Comparison of ENCODE assay signal across 7 cellular contexts in genomic region chr14:22887990-22888378, GRCh38. TPM values are rescaled to one million over a fixed set of nuclear protein-coding genes. Genes with fewer than 3 reads are reported as not detected.
DNase-seq lines count a peak whose midpoint lies in the region; ATAC-seq and TF ChIP-seq lines count a peak whose summit lies in the region.

No MANE protein-coding gene starts in this region.

- TF ChIP-seq CTCF in fibroblast of pulmonary artery (IDR thresholded peaks at IDR 0.05; ENCODE audit: low read length, missing control alignments), result no peak

- peaks cover 13% of the 10 kb centered on the region for H3K36me3 Mint-ChIP-seq in activated CD4-positive, alpha-beta T cell treated with anti-CD3 and anti-CD28 coated beads, Interleukin-2, amount 10 ng/mL, durations not matched to agents 24 days and 14 days (ENCODE audit: low read depth)

- in situ Hi-C loops in HAP-1 (cut with MboI; ENCODE audit: low sequenced_read_pairs), result no loop called here

- H3K9me3 Mint-ChIP-seq in activated CD4-positive, alpha-beta T cell treated with anti-CD3 and anti-CD28 coated beads, Interleukin-2, amount 10 ng/mL, durations not matched to agents 24 days and 14 days, result no peaks in the 10 kb centered on the region

- peak; percentile 57 for TF ChIP-seq POLR2A in GM19193 (IDR thresholded peaks at IDR 0.05; ENCODE audit: extremely low read depth, insufficient read depth, insufficient read length)

- peak; percentile 73 for DNase-seq in activated CD4-positive, alpha-beta T cell treated with anti-CD3 and anti-CD28 coated beads, Interleukin-2, amount 10 ng/mL, durations not matched to agents 24 days and 14 days
- no peak for DNase-seq in fibroblast of pulmonary artery (ENCODE audit: low read depth)
- DNase-seq in stimulated activated CD4-positive, alpha-beta T cell treated with anti-CD3 and anti-CD28 coated beads, TNF-alpha, amount 100 ng/mL, for 4 hours (ENCODE audit: low read depth in 3 of 3), result peak; percentile 43 to 61 (median 56)
- no peak for DNase-seq in NCI-H187 (lab: John Stamatoyannopoulos, UW)
- DNase-seq in HAP-1 (ENCODE audit: low spot score in 2 of 2), result no peak

- peaks cover 5% of the 10 kb centered on the region for H3K27me3 Mint-ChIP-seq in activated CD4-positive, alpha-beta T cell treated with anti-CD3 and anti-CD28 coated beads, Interleukin-2, amount 10 ng/mL, durations not matched to agents 24 days and 14 days

- intact Hi-C loops in activated CD4-positive, alpha-beta T cell treated with anti-CD3 and anti-CD28 coated beads, Interleukin-2, amount 10 ng/mL, durations not matched to agents 24 days and 14 days (cut with micrococcal nuclease), result loop anchor here (1.0 kb wide), 4 partner anchors 12 to 41 kb away; partner anchors contain the start of genes PRMT5 and RBM23

- H3K4me1 ChIP-seq in HAP-1, result peaks cover 4% of the 10 kb centered on the region

- H3K4me1 Mint-ChIP-seq in activated CD4-positive, alpha-beta T cell treated with anti-CD3 and anti-CD28 coated beads, Interleukin-2, amount 10 ng/mL, durations not matched to agents 24 days and 14 days, result peaks cover 35% of the 10 kb centered on the region

- peak; percentile 35 for ATAC-seq in HG03060 (IDR thresholded peaks at IDR 0.05; ENCODE audit: low read depth, unreplicated experiment)

- H3K4me3 ChIP-seq in fibroblast of pulmonary artery (replicated peaks; ENCODE audit: low read depth, low read length) (peak overlapping the region; percentile 69), HAP-1 (no peak overlapping the region)

- H3K36me3 ChIP-seq in HAP-1 (replicated peaks), result no peaks in the 10 kb centered on the region

- no peaks in the 10 kb centered on the region for H3K27me3 ChIP-seq in HAP-1 (ENCODE audit: low read depth)

- H3K4me3 Mint-ChIP-seq in activated CD4-positive, alpha-beta T cell treated with anti-CD3 and anti-CD28 coated beads, Interleukin-2, amount 10 ng/mL, durations not matched to agents 24 days and 14 days, result peak overlapping the region; percentile 91

- peak overlapping the region; percentile 92 for H3K27ac Mint-ChIP-seq in activated CD4-positive, alpha-beta T cell treated with anti-CD3 and anti-CD28 coated beads, Interleukin-2, amount 10 ng/mL, durations not matched to agents 24 days and 14 days

- H3K9me3 ChIP-seq in HAP-1, result no peaks in the 10 kb centered on the region

RNA-seq across cellular contexts. Expression of gene REM2, which starts 5.0 kb away (rescaled TPM):
- 0.28 and 0.33 TPM in 2 replicates for total RNA-seq in activated CD4-positive, alpha-beta T cell treated with anti-CD3 and anti-CD28 coated beads, Interleukin-2, amount 10 ng/mL, durations not matched to agents 24 days and 14 days

RNA-seq across cellular contexts. Expression of gene LRP10, which starts 16.4 kb away (rescaled TPM):
- 34.2 and 35.2 TPM in 2 replicates for total RNA-seq in activated CD4-positive, alpha-beta T cell treated with anti-CD3 and anti-CD28 coated beads, Interleukin-2, amount 10 ng/mL, durations not matched to agents 24 days and 14 days

RNA-seq across cellular contexts. Expression of gene RBM23, which starts 31.0 kb away (rescaled TPM):
- 82.7 and 90.2 TPM in 2 replicates for total RNA-seq in activated CD4-positive, alpha-beta T cell treated with anti-CD3 and anti-CD28 coated beads, Interleukin-2, amount 10 ng/mL, durations not matched to agents 24 days and 14 days

RNA-seq across cellular contexts. Expression of gene PRMT5, which starts 41.2 kb away (rescaled TPM):
- 198 and 200 TPM in 2 replicates for total RNA-seq in activated CD4-positive, alpha-beta T cell treated with anti-CD3 and anti-CD28 coated beads, Interleukin-2, amount 10 ng/mL, durations not matched to agents 24 days and 14 days

RNA-seq across cellular contexts. Expression of gene MMP14, which starts 51.6 kb away (rescaled TPM):
- total RNA-seq in activated CD4-positive, alpha-beta T cell treated with anti-CD3 and anti-CD28 coated beads, Interleukin-2, amount 10 ng/mL, durations not matched to agents 24 days and 14 days, result 2.1 and 3.2 TPM in 2 replicates

Comparison
In these comparisons a context has a peak if more than half of its experiments do, and no peak if none do; other contexts are left out.
1. DNase-seq: peak in activated CD4-positive, alpha-beta T cell treated with anti-CD3 and anti-CD28 coated beads, Interleukin-2, amount 10 ng/mL, durations not matched to agents 24 days and 14 days (single experiment) and stimulated activated CD4-positive, alpha-beta T cell treated with anti-CD3 and anti-CD28 coated beads, TNF-alpha, amount 100 ng/mL, for 4 hours (3 of 3); none in fibroblast of pulmonary artery (single experiment), NCI-H187 (0 of 2) and HAP-1 (0 of 2).